1 cellular context compared by ENCODE assay signal in the genomic region with DNA sequence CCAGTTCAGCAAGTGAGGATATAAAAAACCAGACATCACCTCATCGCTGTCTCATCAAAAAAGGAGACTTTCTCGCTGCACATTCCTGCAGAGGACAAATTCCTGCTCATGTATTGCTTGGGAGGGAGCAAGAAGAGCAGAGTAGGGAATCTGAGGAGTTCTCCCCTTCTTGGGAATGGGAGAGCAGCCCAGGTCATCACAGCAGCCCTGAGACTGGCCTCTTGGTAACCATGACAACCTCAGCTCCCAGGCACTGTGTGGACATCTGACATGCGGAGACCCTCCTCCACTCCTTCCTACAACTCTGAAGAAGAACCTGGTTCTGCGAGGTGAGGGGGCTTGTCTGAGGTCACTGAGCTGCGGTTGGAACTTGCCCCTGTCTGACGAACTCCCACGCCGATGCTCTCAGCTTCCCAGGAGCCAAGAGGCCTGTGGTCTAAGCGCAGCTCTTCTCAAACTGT.
TF ChIP-seq lines count a peak whose summit lies in the region.

No MANE protein-coding gene starts in this region.

TF ChIP-seq in IMR-90, 13 proteins besides CTCF, POLR2A, EP300 and RAD21:
- no peak for TF ChIP-seq MAFK (IDR thresholded peaks at IDR 0.05; ENCODE audit: low read depth, low read length)
- TF ChIP-seq MXI1 (IDR thresholded peaks at IDR 0.05; ENCODE audit: borderline replicate concordance, low read depth, low read length), result no peak
- TF ChIP-seq, protein P1, sequence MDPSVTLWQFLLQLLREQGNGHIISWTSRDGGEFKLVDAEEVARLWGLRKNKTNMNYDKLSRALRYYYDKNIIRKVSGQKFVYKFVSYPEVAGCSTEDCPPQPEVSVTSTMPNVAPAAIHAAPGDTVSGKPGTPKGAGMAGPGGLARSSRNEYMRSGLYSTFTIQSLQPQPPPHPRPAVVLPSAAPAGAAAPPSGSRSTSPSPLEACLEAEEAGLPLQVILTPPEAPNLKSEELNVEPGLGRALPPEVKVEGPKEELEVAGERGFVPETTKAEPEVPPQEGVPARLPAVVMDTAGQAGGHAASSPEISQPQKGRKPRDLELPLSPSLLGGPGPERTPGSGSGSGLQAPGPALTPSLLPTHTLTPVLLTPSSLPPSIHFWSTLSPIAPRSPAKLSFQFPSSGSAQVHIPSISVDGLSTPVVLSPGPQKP (IDR thresholded peaks at IDR 0.05; ENCODE audit: borderline replicate concordance, low read depth, low read length), result no peak
- TF ChIP-seq RCOR1 (IDR thresholded peaks at IDR 0.05; ENCODE audit: insufficient replicate concordance, low read length), result no peak
- no peak for TF ChIP-seq FOS (IDR thresholded peaks at IDR 0.05; ENCODE audit: low read depth, low read length)
- TF ChIP-seq MAZ (IDR thresholded peaks at IDR 0.05; ENCODE audit: borderline replicate concordance, low read depth, low read length), result no peak
- TF ChIP-seq SMC3 (IDR thresholded peaks at IDR 0.05; ENCODE audit: low read depth, low read length), result no peak
- TF ChIP-seq RFX5 (IDR thresholded peaks at IDR 0.05; ENCODE audit: low read depth, low read length), result no peak
- TF ChIP-seq NFE2L2 (IDR thresholded peaks at IDR 0.05; ENCODE audit: low read depth, low read length), result no peak
- TF ChIP-seq, protein P2, sequence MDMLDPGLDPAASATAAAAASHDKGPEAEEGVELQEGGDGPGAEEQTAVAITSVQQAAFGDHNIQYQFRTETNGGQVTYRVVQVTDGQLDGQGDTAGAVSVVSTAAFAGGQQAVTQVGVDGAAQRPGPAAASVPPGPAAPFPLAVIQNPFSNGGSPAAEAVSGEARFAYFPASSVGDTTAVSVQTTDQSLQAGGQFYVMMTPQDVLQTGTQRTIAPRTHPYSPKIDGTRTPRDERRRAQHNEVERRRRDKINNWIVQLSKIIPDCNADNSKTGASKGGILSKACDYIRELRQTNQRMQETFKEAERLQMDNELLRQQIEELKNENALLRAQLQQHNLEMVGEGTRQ (IDR thresholded peaks at IDR 0.05; ENCODE audit: low read depth, low read length), result no peak
- no peak for TF ChIP-seq BHLHE40 (IDR thresholded peaks at IDR 0.05; ENCODE audit: low read depth, low read length)
- TF ChIP-seq CHD1 (IDR thresholded peaks at IDR 0.05; ENCODE audit: low read depth, low read length), result no peak
- no peak for TF ChIP-seq CEBPB (IDR thresholded peaks at IDR 0.05; ENCODE audit: low read depth, low read length)
TF ChIP-seq in IMR-90: peak in this region for 0.
